In genomic region chr12:121391619-121392324, GRCh38 we compare ENCODE assay signal across 8 cellular contexts. TPM values are rescaled to one million over a fixed set of nuclear protein-coding genes. Genes with fewer than 3 reads are reported as not detected.
DNase-seq lines count a peak whose midpoint lies in the region; ATAC-seq and TF ChIP-seq lines count a peak whose summit lies in the region.

No MANE protein-coding gene starts in this region.

- no peaks in the 10 kb centered on the region for H3K36me3 Mint-ChIP-seq in CD8-positive, alpha-beta memory T cell
- H3K36me3 Mint-ChIP-seq in activated naive CD8-positive, alpha-beta T cell treated with anti-CD3 and anti-CD28 coated beads for 36 hours: no peaks in the 10 kb centered on the region
- no peaks in the 10 kb centered on the region for H3K36me3 Mint-ChIP-seq in nephron (ENCODE audit: low read depth)

- DNase-seq in CD8-positive, alpha-beta memory T cell: no peak
- DNase-seq in MM.1S (peak; percentile 76), foreskin melanocyte (no peak), HT-29 (ENCODE audit: low spot score) (no peak)
- DNase-seq in activated naive CD8-positive, alpha-beta T cell treated with anti-CD3 and anti-CD28 coated beads for 36 hours: peak; percentile 30

- H3F3A ChIP-seq in MM.1S (ENCODE audit: insufficient read depth, low read length): peaks cover 6% of the 10 kb centered on the region; the same call in 1 of the 2 replicates

- H3K27ac Mint-ChIP-seq in CD8-positive, alpha-beta memory T cell: peak overlapping the region in 7 of 8 donors; percentile 1 to 93 (median 37)
- peak overlapping the region; percentile 43 for H3K27ac Mint-ChIP-seq in activated naive CD8-positive, alpha-beta T cell treated with anti-CD3 and anti-CD28 coated beads for 36 hours
- H3K27ac Mint-ChIP-seq in nephron: peak overlapping the region; percentile 44 to 78 (median 61)

- H3K4me1 ChIP-seq in CD8-positive, alpha-beta memory T cell (ENCODE audit: insufficient read depth, low read length): no peaks in the 10 kb centered on the region
- H3K4me1 ChIP-seq in MM.1S (ENCODE audit: low read length): peaks cover 5% of the 10 kb centered on the region

- peaks cover 0 to 2% of the 10 kb centered on the region in 2 donors for H3K27me3 Mint-ChIP-seq in CD8-positive, alpha-beta memory T cell
- H3K27me3 Mint-ChIP-seq in activated naive CD8-positive, alpha-beta T cell treated with anti-CD3 and anti-CD28 coated beads for 36 hours: no peaks in the 10 kb centered on the region
- no peaks in the 10 kb centered on the region for H3K27me3 Mint-ChIP-seq in nephron (ENCODE audit: low read depth)

- peak overlapping the region; percentile 61 for H2AFZ ChIP-seq in MM.1S (ENCODE audit: low read length)

- peaks cover 9 to 11% (median 11%) of the 10 kb centered on the region in 3 donors for H3K4me1 Mint-ChIP-seq in CD8-positive, alpha-beta memory T cell
- H3K4me1 Mint-ChIP-seq in activated naive CD8-positive, alpha-beta T cell treated with anti-CD3 and anti-CD28 coated beads for 36 hours: peaks cover 9% of the 10 kb centered on the region
- peaks cover 7% of the 10 kb centered on the region for H3K4me1 Mint-ChIP-seq in nephron

- no peaks in the 10 kb centered on the region for H3K9me3 ChIP-seq in CD8-positive, alpha-beta memory T cell (ENCODE audit: low read length)
- no peaks in the 10 kb centered on the region for H3K9me3 ChIP-seq in MM.1S (replicated peaks; ENCODE audit: insufficient read depth, low read length)

- H3K9me2 ChIP-seq in MM.1S (replicated peaks; ENCODE audit: insufficient read depth, low read length): no peaks in the 10 kb centered on the region

- TF ChIP-seq CTCF in MM.1S (IDR thresholded peaks at IDR 0.05; ENCODE audit: low read length) (no peak), nephron (IDR thresholded peaks at IDR 0.05; ENCODE audit: unreplicated experiment in 3 of 3) (no peak)

- H3K27ac ChIP-seq in CD8-positive, alpha-beta memory T cell (ENCODE audit: low read depth, low read length): no peak overlapping the region
- H3K27ac ChIP-seq in MM.1S (ENCODE audit: low read length): peak overlapping the region; percentile 77

- no peaks in the 10 kb centered on the region for H3K9me3 Mint-ChIP-seq in CD8-positive, alpha-beta memory T cell
- no peaks in the 10 kb centered on the region for H3K9me3 Mint-ChIP-seq in activated naive CD8-positive, alpha-beta T cell treated with anti-CD3 and anti-CD28 coated beads for 36 hours
- H3K9me3 Mint-ChIP-seq in nephron: no peaks in the 10 kb centered on the region

- H3K9ac ChIP-seq in MM.1S (ENCODE audit: low read length): peak overlapping the region; percentile 43

- no peaks in the 10 kb centered on the region for H3K79me2 ChIP-seq in MM.1S (ENCODE audit: low read length)

- H3K36me3 ChIP-seq in CD8-positive, alpha-beta memory T cell (ENCODE audit: insufficient read depth, low read length): no peaks in the 10 kb centered on the region
- no peaks in the 10 kb centered on the region for H3K36me3 ChIP-seq in MM.1S (replicated peaks; ENCODE audit: insufficient read depth, low read length)

- no peaks in the 10 kb centered on the region for H4K20me1 ChIP-seq in MM.1S (ENCODE audit: insufficient read depth, low read length)

- H3K4me3 ChIP-seq in CD8-positive, alpha-beta memory T cell (ENCODE audit: low read length): peak overlapping the region; percentile 16
- peak overlapping the region; percentile 50; the same call in 1 of the 2 replicates for H3K4me3 ChIP-seq in MM.1S (ENCODE audit: low read length)

- ATAC-seq in HG03571 (IDR thresholded peaks at IDR 0.05; ENCODE audit: unreplicated experiment): no peak
- no peak for ATAC-seq in HG02885 (IDR thresholded peaks at IDR 0.05; ENCODE audit: poor library complexity, unreplicated experiment)

- peak overlapping the region; percentile 54 for H3K4me2 ChIP-seq in MM.1S (ENCODE audit: low read depth, low read length)

- CTCF ChIA-PET in CD8-positive, alpha-beta memory T cell (lab: Charles Lee): interaction anchor here (0.6 to 1.2 kb wide), 4 partner anchors 9 to 362 kb away, joined by 3 to 5 read pairs (median 4); partner anchors contain the start of gene RNF34

- peak overlapping the region; percentile 41 to 67 (median 65) for H3K4me3 Mint-ChIP-seq in CD8-positive, alpha-beta memory T cell
- H3K4me3 Mint-ChIP-seq in activated naive CD8-positive, alpha-beta T cell treated with anti-CD3 and anti-CD28 coated beads for 36 hours: peak overlapping the region; percentile 54
- H3K4me3 Mint-ChIP-seq in nephron: peak overlapping the region in 2 of 3 experiments; percentile 4 to 17

- no peaks in the 10 kb centered on the region for H3K27me3 ChIP-seq in CD8-positive, alpha-beta memory T cell (ENCODE audit: insufficient read depth, low read length, poor library complexity, severe bottlenecking)
- H3K27me3 ChIP-seq in MM.1S (replicated peaks; ENCODE audit: insufficient read depth, low read length): no peaks in the 10 kb centered on the region

- POLR2A ChIA-PET in CD8-positive, alpha-beta memory T cell (lab: Charles Lee): interaction anchor here (0.6 to 1.3 kb wide), 3 partner anchors 9 to 57 kb away, joined by 3 to 8 read pairs (median 3); partner anchors contain the start of gene RNF34

RNA-seq across cellular contexts. Expression of gene RNF34, which starts 8.1 kb away (rescaled TPM):
- total RNA-seq in CD8-positive, alpha-beta memory T cell: 10 to 100 TPM; 85.5 to 90.8 TPM
- polyA plus RNA-seq in CD8-positive, alpha-beta memory T cell: 72.1 TPM
- 10 to 100 TPM; 60.2 to 63.9 TPM for total RNA-seq in activated naive CD8-positive, alpha-beta T cell treated with anti-CD3 and anti-CD28 coated beads for 36 hours
- 81.3 and 97.2 TPM in 2 replicates for total RNA-seq in HT-29 (2014; rRNA removed; shearing (Covaris generic))

RNA-seq across cellular contexts. Expression of gene ANAPC5, which starts 39.6 kb away (rescaled TPM):
- total RNA-seq in CD8-positive, alpha-beta memory T cell: 100 to 1,000 TPM; 133 TPM
- polyA plus RNA-seq in CD8-positive, alpha-beta memory T cell: 148 TPM
- total RNA-seq in activated naive CD8-positive, alpha-beta T cell treated with anti-CD3 and anti-CD28 coated beads for 36 hours: 100 to 1,000 TPM; 130 to 138 TPM
- total RNA-seq in HT-29 (2014; rRNA removed; shearing (Covaris generic)): 108 and 117 TPM in 2 replicates

Comparison
In these comparisons a context has a peak if more than half of its experiments do, and no peak if none do; other contexts are left out.
1. DNase-seq: peak in MM.1S (single experiment) and activated naive CD8-positive, alpha-beta T cell treated with anti-CD3 and anti-CD28 coated beads for 36 hours (single experiment); none in CD8-positive, alpha-beta memory T cell (0 of 5), foreskin melanocyte (single experiment) and HT-29 (single experiment).
2. H3K4me3 Mint-ChIP-seq: peak in every context shown above with its lines; median percentile 65 in CD8-positive, alpha-beta memory T cell; 54 in activated naive CD8-positive, alpha-beta T cell treated with anti-CD3 and anti-CD28 coated beads for 36 hours; 10 in nephron.
3. Peak in every context shown above with its lines, with median percentiles within 50 percentile points of each other: H3K27ac Mint-ChIP-seq.